In the genomic region with DNA sequence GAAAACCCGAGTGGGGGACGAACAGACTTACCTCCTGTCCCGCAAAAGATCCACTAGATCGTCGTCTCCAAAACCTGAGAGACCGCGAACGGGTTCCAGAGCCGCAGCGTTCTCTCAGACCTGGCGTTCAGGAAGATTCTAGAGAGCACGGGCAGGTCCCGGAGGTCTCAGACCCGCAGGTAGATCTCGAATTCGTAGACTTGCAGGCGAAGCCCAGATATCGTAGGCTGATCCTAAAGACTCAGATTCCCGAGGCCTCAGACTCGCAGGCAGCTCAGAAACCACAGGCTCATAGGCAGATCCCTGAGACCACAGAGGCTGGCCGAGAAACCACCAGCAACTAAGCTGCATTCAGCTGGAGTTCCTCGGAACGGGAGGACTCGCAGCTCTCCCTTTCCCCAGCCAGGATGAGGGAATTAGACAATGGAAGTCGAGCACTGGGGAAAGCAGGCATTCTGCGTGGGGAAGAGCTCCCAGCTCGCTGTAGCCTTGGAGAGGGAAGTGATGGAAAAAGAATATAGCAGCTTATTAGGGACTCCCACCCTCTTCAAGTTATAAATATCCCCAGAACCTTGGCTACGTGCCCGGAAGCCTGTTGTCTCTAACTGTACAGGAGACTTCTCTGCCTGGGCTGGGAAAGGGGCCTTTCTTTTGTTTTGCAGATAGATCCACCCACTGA, we compare ENCODE assay signal across 8 cellular contexts. TPM values are rescaled to one million over a fixed set of nuclear protein-coding genes. Genes with fewer than 3 reads are reported as not detected.
DNase-seq lines count a peak whose midpoint lies in the region; ATAC-seq and TF ChIP-seq lines count a peak whose summit lies in the region.

TSS of gene ZNF436 (minus strand) at position 502 of the 679 bp plus-strand sequence. CDS start 1,831 bp downstream, outside the sequence.

- H3K9me3 ChIP-seq in liver (ENCODE audit: control insufficient read depth in 4 of 4, low read length in 3 of 4) = peaks cover 0 to 10% (median under 1%) of the 10 kb centered on the region in 4 donors

- ATAC-seq in GM18511 (IDR thresholded peaks at IDR 0.05; ENCODE audit: unreplicated experiment) = no peak

- H3K27me3 ChIP-seq in liver (ENCODE audit: control insufficient read depth in 4 of 4, insufficient read depth in 4 of 4, low read length in 3 of 4) = no peaks in the 10 kb centered on the region

- peaks cover 3 to 34% (median 29%) of the 10 kb centered on the region in 4 donors for H3K4me1 ChIP-seq in liver (ENCODE audit: control insufficient read depth in 4 of 4, insufficient read depth in 4 of 4, low read length in 3 of 4)

- H3K27ac ChIP-seq in liver (ENCODE audit: low read depth in 1 of 2, low read length in 2 of 2) = peak within 1 kb of the TSS; percentile 100

- WGBS in liver = under 1% methylated on average over 29 of the region's 29 CpGs

- H3K36me3 ChIP-seq in liver (ENCODE audit: control insufficient read depth in 4 of 4, insufficient read depth in 3 of 4, low read depth in 1 of 4, low read length in 3 of 4) = peaks cover 0 to 8% (median 4%) of the 10 kb centered on the region in 4 donors

- no peak for TF ChIP-seq RAD21 in liver (IDR thresholded peaks at IDR 0.05)

- H3K4me3 ChIP-seq in liver (ENCODE audit: low read depth in 1 of 3, low read length in 3 of 3) = peak within 1 kb of the TSS; percentile 81 to 88 (median 88)

- no peak for TF ChIP-seq CTCF in liver (IDR thresholded peaks at IDR 0.05; ENCODE audit: low read depth, low read length, missing input control)

- peak; percentile 6 to 55 (median 49) for DNase-seq in stimulated activated naive CD4-positive, alpha-beta T cell (lab: John Stamatoyannopoulos, UW)
- DNase-seq in stimulated activated naive CD4-positive, alpha-beta T cell treated with Interleukin-2 at 50 U/mL for 16 hours (lab: John Stamatoyannopoulos, UW) = no peak
- DNase-seq in NCI-H226 = peak; percentile 61
- peak; percentile 39 for DNase-seq in activated CD4-positive, alpha-beta T cell treated with anti-CD3 and anti-CD28 coated beads, Interleukin-2, amount 50 U/mL, for 1 hour
- DNase-seq in ecto neural progenitor cell (ENCODE audit: low spot score) = peak; percentile 61
- DNase-seq in stimulated activated CD4-positive, alpha-beta T cell treated with anti-CD3 and anti-CD28 coated beads, Interleukin-2, amount 100 ng/mL, for 48 hours = peak; percentile 11 to 15

- peak within 1 kb of the TSS; percentile 98 to 100 for H3K9ac ChIP-seq in liver (ENCODE audit: low read depth in 1 of 2, low read length in 2 of 2)

TF ChIP-seq in liver, 16 proteins besides CTCF, POLR2A, EP300 and RAD21:
- TF ChIP-seq RXRA (IDR thresholded peaks at IDR 0.05) = no peak
- peak; percentile 8 for TF ChIP-seq YY1 (IDR thresholded peaks at IDR 0.05)

RNA-seq across cellular contexts. Expression of gene ZNF436, which starts in this region (rescaled TPM):
- total RNA-seq in liver = 1 to 10 TPM; 5.4 to 8.0 TPM
- polyA plus RNA-seq in liver = 1 to 10 TPM; 1.3 to 2.1 TPM
